Comparison of ENCODE assay signal across 25 cellular contexts in the genomic region with DNA sequence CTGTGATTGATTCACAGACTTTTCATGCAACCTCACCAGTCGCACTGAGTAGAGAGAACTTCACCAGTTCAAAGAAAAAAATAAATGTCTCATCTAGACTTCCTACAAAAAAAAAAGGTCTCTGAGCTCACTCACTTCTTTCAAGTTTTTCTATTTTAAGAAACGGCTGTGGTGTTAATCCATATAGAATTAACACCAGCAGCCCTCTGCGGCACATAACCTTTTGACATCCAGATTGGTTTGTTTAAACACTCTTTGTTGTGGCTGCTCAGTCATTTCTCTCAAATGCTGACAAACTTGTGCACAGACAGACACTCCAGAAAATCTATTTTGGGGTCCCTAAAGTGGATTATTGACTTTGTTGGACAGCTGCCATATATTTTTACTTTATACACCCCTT.
"Had no signal": no experiment of that assay in that cellular context is flagged by ENCODE, and none has a peak within 500 bp of the region (broad histone marks: within the 10 kb centered on the region; RNA-seq: fewer than 3 reads in every experiment).

No MANE protein-coding gene starts in this region.

- H3K9me3 Mint-ChIP-seq: activated T-cell treated with anti-CD3 and anti-CD28 coated beads, Interleukin-2, amount 50 U/mL, for 24 hours; activated T-helper 1 cell treated with anti-CD3 and anti-CD28 coated beads, Interleukin-12 subunit alpha, Interleukin-12 subunit beta, Interleukin-2, Interleukin-4 antibody, amounts not matched to agents 30 ng/mL and 10 ng/mL and 1 ng/mL, durations not matched to agents 14 hours and 24 hours and 36 hours had no signal

- H3K27me3 Mint-ChIP-seq: activated CD8-positive, alpha-beta memory T cell treated with anti-CD3 and anti-CD28 coated beads, Interleukin-2, amount 10 ng/mL, durations not matched to agents 7 days and 5 days; activated naive CD4-positive, alpha-beta T cell treated with anti-CD3 and anti-CD28 coated beads, Interleukin-2, amount 50 U/mL, for 24 hours; activated T-cell treated with anti-CD3 and anti-CD28 coated beads, Interleukin-2, amount 50 U/mL, for 24 hours; central memory CD8-positive, alpha-beta T cell had no signal

- H3K4me3 ChIP-seq: body of pancreas, SJCRH30 had no signal

- H3K4me1 Mint-ChIP-seq: activated CD8-positive, alpha-beta memory T cell treated with anti-CD3 and anti-CD28 coated beads, Interleukin-2, amount 10 ng/mL, durations not matched to agents 7 days and 5 days; activated naive CD4-positive, alpha-beta T cell treated with anti-CD3 and anti-CD28 coated beads, Interleukin-2, amount 50 U/mL, for 24 hours; central memory CD8-positive, alpha-beta T cell had no signal

- H3K27me3 ChIP-seq: body of pancreas, SJCRH30 had no signal

- H3K4me1 ChIP-seq: body of pancreas, SJCRH30 had no signal

- H3K27ac ChIP-seq: body of pancreas, RWPE1, SJCRH30 had no signal

- H3K4me2 ChIP-seq: SK-N-SH had no signal

- H3K4me3 Mint-ChIP-seq: activated CD8-positive, alpha-beta memory T cell treated with anti-CD3 and anti-CD28 coated beads, Interleukin-2, amount 10 ng/mL, durations not matched to agents 7 days and 5 days; activated naive CD4-positive, alpha-beta T cell treated with anti-CD3 and anti-CD28 coated beads, Interleukin-2, amount 50 U/mL, for 24 hours; activated T-cell treated with anti-CD3 and anti-CD28 coated beads, Interleukin-2, amount 50 U/mL, for 24 hours; activated T-helper 1 cell treated with anti-CD3 and anti-CD28 coated beads, Interleukin-12 subunit alpha, Interleukin-12 subunit beta, Interleukin-2, Interleukin-4 antibody, amounts not matched to agents 30 ng/mL and 10 ng/mL and 1 ng/mL, durations not matched to agents 14 hours and 24 hours and 36 hours; central memory CD8-positive, alpha-beta T cell had no signal

- H3K36me3 Mint-ChIP-seq: activated CD8-positive, alpha-beta memory T cell treated with anti-CD3 and anti-CD28 coated beads, Interleukin-2, amount 10 ng/mL, durations not matched to agents 7 days and 5 days; activated naive CD4-positive, alpha-beta T cell treated with anti-CD3 and anti-CD28 coated beads, Interleukin-2, amount 50 U/mL, for 24 hours had no signal

- H3K9ac ChIP-seq: SK-N-SH had no signal

- H3K36me3 ChIP-seq: SJCRH30 had no signal

- H3K9me3 ChIP-seq: body of pancreas, SJCRH30, SK-N-SH had no signal

- ATAC-seq: activated CD4-positive, CD25-positive, alpha-beta regulatory T cell treated with anti-CD3 and anti-CD28 coated beads, Interleukin-2, amount 50 U/mL, for 24 hours; activated CD8-positive, alpha-beta memory T cell treated with anti-CD3 and anti-CD28 coated beads, Interleukin-2, amount 10 ng/mL, durations not matched to agents 7 days and 5 days; body of pancreas; Panc1 had no signal

- H3K27ac Mint-ChIP-seq: activated CD8-positive, alpha-beta memory T cell treated with anti-CD3 and anti-CD28 coated beads, Interleukin-2, amount 10 ng/mL, durations not matched to agents 7 days and 5 days; activated naive CD4-positive, alpha-beta T cell treated with anti-CD3 and anti-CD28 coated beads, Interleukin-2, amount 50 U/mL, for 24 hours; activated T-cell treated with anti-CD3 and anti-CD28 coated beads, Interleukin-2, amount 50 U/mL, for 24 hours; activated T-helper 1 cell treated with anti-CD3 and anti-CD28 coated beads, Interleukin-12 subunit alpha, Interleukin-12 subunit beta, Interleukin-2, Interleukin-4 antibody, amounts not matched to agents 30 ng/mL and 10 ng/mL and 1 ng/mL, durations not matched to agents 14 hours and 24 hours and 36 hours had no signal

- DNase-seq: activated CD4-positive, alpha-beta T cell treated with anti-CD3 and anti-CD28 coated beads for 4 hours; activated CD4-positive, alpha-beta T cell treated with anti-CD3 and anti-CD28 coated beads, Interleukin-2, amount 50 U/mL, for 4 hours; activated CD8-positive, alpha-beta memory T cell treated with anti-CD3 and anti-CD28 coated beads, Interleukin-2, amount 10 ng/mL, durations not matched to agents 7 days and 5 days; activated effector memory CD4-positive, alpha-beta T cell treated with Interleukin-2 at 50 U/mL for 16 hours; activated naive CD4-positive, alpha-beta T cell; activated T-cell treated with anti-CD3 and anti-CD28 coated beads, Interleukin-2, amount 50 U/mL, for 24 hours; aorta; body of pancreas; NCI-H1105; NCI-H1436; NCI-H1694 treated with DMSO at 0.1 percent for 48 hours; NCI-H2029 treated with DMSO at 0.1 percent for 48 hours; NCI-H510A treated with DMSO at 0.1 percent for 48 hours; NCI-H69; NK-92 treated with Interleukin-12 subunit alpha and Interleukin-12 subunit beta, amount 100 ng/mL, for 24 hours; OCI-M1; Right ventricle myocardium superior; SK-N-SH had no signal
